Comparison of ENCODE assay signal across 22 cellular contexts in the genomic region with DNA sequence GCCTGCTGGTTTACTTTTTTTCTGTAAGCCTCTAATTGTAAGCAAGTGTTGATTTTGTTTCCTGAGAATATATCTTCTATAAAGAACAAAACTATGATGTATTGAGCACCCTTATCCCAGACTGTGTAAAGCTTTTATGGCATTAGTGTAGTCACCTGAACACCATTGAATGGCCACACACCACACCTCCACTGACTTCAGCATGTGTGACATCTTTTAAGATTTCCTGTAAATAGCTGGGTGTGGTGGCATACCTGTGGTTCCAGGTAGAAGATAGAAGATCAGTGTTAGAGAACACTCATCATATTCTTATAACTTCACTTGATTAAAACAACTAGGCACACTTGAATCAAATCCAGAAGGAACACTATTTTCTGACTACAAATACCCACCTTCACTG. TPM values are rescaled to one million over a fixed set of nuclear protein-coding genes. Genes with fewer than 3 reads are reported as not detected.
DNase-seq lines count a peak whose midpoint lies in the region; ATAC-seq and TF ChIP-seq lines count a peak whose summit lies in the region.
"Had no signal": no experiment of that assay in that cellular context is flagged by ENCODE, and none has a peak within 500 bp of the region (broad histone marks: within the 10 kb centered on the region; RNA-seq: fewer than 3 reads in every experiment).

No MANE protein-coding gene starts in this region.

- H3K9me2 ChIP-seq in hepatocyte (replicated peaks; ENCODE audit: insufficient read depth) = no peaks in the 10 kb centered on the region

- H4K20me1 ChIP-seq in mammary epithelial cell (ENCODE audit: insufficient read depth, low read length) (no peaks in the 10 kb centered on the region), hepatocyte (ENCODE audit: insufficient read depth, poor library complexity, severe bottlenecking) (no peaks in the 10 kb centered on the region)

- BruUV-seq in mammary epithelial cell (replicated peaks; lab: Mats Ljungman, UMichigan) (no TSS peak), MCF 10A (replicated peaks; lab: Mats Ljungman, UMichigan) (no TSS peak)

- intact Hi-C loops in mammary epithelial cell (cut with micrococcal nuclease) = no loop called here
- intact Hi-C loops in MCF 10A (cut with micrococcal nuclease) = no loop called here

- no peaks in the 10 kb centered on the region for H3K36me3 Mint-ChIP-seq in MCF 10A (ENCODE audit: insufficient read depth, unreplicated experiment)
- H3K36me3 Mint-ChIP-seq in type B pancreatic cell = peaks cover 12% of the 10 kb centered on the region
- H3K36me3 Mint-ChIP-seq in T-helper 2 cell treated with Interferon-gamma antibody and Interleukin-4, amounts not matched to agents 5 μg/mL and 100 μg/mL, for 36 hours (ENCODE audit: low read depth) = no peaks in the 10 kb centered on the region

- dilution Hi-C loops in mammary epithelial cell (cut with HindIII; ENCODE audit: low sequenced_read_pairs) = no loop called here

- CTCF ChIA-PET in mammary epithelial cell (lab: Charles Lee; ENCODE audit: low non-redundant PET) (no interaction called here), MCF 10A (lab: Yijun Ruan, JAX) (interaction anchor here (0.6 to 1.2 kb wide), 2 partner anchors 37 to 1935 kb away, joined by 6 to 8 read pairs; no protein-coding TSS in a partner anchor)

- no peaks in the 10 kb centered on the region for H3K27me3 Mint-ChIP-seq in MCF 10A (ENCODE audit: insufficient read depth, unreplicated experiment)
- H3K27me3 Mint-ChIP-seq in type B pancreatic cell = no peaks in the 10 kb centered on the region
- H3K27me3 Mint-ChIP-seq in T-helper 2 cell treated with Interferon-gamma antibody and Interleukin-4, amounts not matched to agents 5 μg/mL and 100 μg/mL, for 36 hours (ENCODE audit: low read depth) = no peaks in the 10 kb centered on the region
- H3K27me3 Mint-ChIP-seq: CD4-positive, alpha-beta memory T cell had no signal

- H3K9me3 Mint-ChIP-seq in MCF 10A (ENCODE audit: unreplicated experiment) (peaks cover 6% of the 10 kb centered on the region), type B pancreatic cell (no peaks in the 10 kb centered on the region)
- peaks cover 3% of the 10 kb centered on the region for H3K9me3 Mint-ChIP-seq in T-helper 2 cell treated with Interferon-gamma antibody and Interleukin-4, amounts not matched to agents 5 μg/mL and 100 μg/mL, for 36 hours

- H3K79me2 ChIP-seq in mammary epithelial cell (ENCODE audit: insufficient read depth, low read length) = no peaks in the 10 kb centered on the region
- H3K79me2 ChIP-seq in hepatocyte = peaks cover 7% of the 10 kb centered on the region

- DNase-seq in mammary epithelial cell = peak; percentile 14
- DNase-seq in MCF 10A (ENCODE audit: unreplicated experiment) = no peak
- peak; percentile 37 for DNase-seq in SW480 (ENCODE audit: low spot score)
- DNase-seq in hepatocyte (ENCODE audit: low spot score) = peak; percentile 26
- no peak for DNase-seq in type B pancreatic cell (ENCODE audit: extremely low spot score, unreplicated experiment)
- no peak for DNase-seq in T-helper 2 cell treated with Interferon-gamma antibody and Interleukin-4, amounts not matched to agents 5 μg/mL and 100 μg/mL, for 36 hours (ENCODE audit: low spot score)
- DNase-seq in NCI-H748 treated with DMSO at 0.1 percent for 48 hours (lab: John Stamatoyannopoulos, UW) = no peak
- DNase-seq: 8988T; C1 segment of cervical spinal cord; CD4-positive, alpha-beta memory T cell; COR-L47; DMS53; DMS79 treated with DMSO at 0.1 percent for 48 hours; GF-D8; H7; HCEC 1CT had no signal

- H3K4me1 Mint-ChIP-seq in MCF 10A (ENCODE audit: insufficient read depth, unreplicated experiment) (no peaks in the 10 kb centered on the region), type B pancreatic cell (ENCODE audit: unreplicated experiment) (no peaks in the 10 kb centered on the region)
- H3K4me1 Mint-ChIP-seq in T-helper 2 cell treated with Interferon-gamma antibody and Interleukin-4, amounts not matched to agents 5 μg/mL and 100 μg/mL, for 36 hours (ENCODE audit: low read depth) = peaks cover 11% of the 10 kb centered on the region

- no peaks in the 10 kb centered on the region for H3K27me3 ChIP-seq in mammary epithelial cell (ENCODE audit: insufficient read depth, low read length)
- no peaks in the 10 kb centered on the region for H3K27me3 ChIP-seq in hepatocyte

- no peaks in the 10 kb centered on the region for H3K9me3 ChIP-seq in mammary epithelial cell (replicated peaks; ENCODE audit: insufficient read depth, low read length)
- H3K9me3 ChIP-seq in hepatocyte (ENCODE audit: low read depth) = no peaks in the 10 kb centered on the region

- H3K4me1 ChIP-seq in mammary epithelial cell (ENCODE audit: insufficient read depth, low read length) (no peaks in the 10 kb centered on the region), hepatocyte (ENCODE audit: insufficient read depth) (no peaks in the 10 kb centered on the region)

- H2AFZ ChIP-seq in mammary epithelial cell (ENCODE audit: low read depth, low read length) (no peak overlapping the region), hepatocyte (no peak overlapping the region)

- POLR2A ChIA-PET in MCF 10A (lab: Yijun Ruan, JAX) = no interaction called here

- H3K9ac ChIP-seq in mammary epithelial cell (ENCODE audit: insufficient read depth, low read length) = no peak overlapping the region

- H3K27ac Mint-ChIP-seq in MCF 10A (ENCODE audit: low read depth, unreplicated experiment) (no peak overlapping the region), type B pancreatic cell (peak overlapping the region; percentile 0)
- H3K27ac Mint-ChIP-seq in T-helper 2 cell treated with Interferon-gamma antibody and Interleukin-4, amounts not matched to agents 5 μg/mL and 100 μg/mL, for 36 hours = no peak overlapping the region

- no peak overlapping the region for H3K4me3 Mint-ChIP-seq in MCF 10A (ENCODE audit: unreplicated experiment)
- H3K4me3 Mint-ChIP-seq in type B pancreatic cell = no peak overlapping the region
- no peak overlapping the region for H3K4me3 Mint-ChIP-seq in T-helper 2 cell treated with Interferon-gamma antibody and Interleukin-4, amounts not matched to agents 5 μg/mL and 100 μg/mL, for 36 hours

- no peak overlapping the region for H3K4me2 ChIP-seq in mammary epithelial cell (ENCODE audit: insufficient read depth, low read depth, low read length)
- no peak overlapping the region for H3K4me2 ChIP-seq in hepatocyte

- no peak overlapping the region for H3K27ac ChIP-seq in mammary epithelial cell (ENCODE audit: insufficient read depth, low read depth, low read length)
- H3K27ac ChIP-seq in hepatocyte = peak overlapping the region; percentile 30

- H3K36me3 ChIP-seq in mammary epithelial cell (ENCODE audit: insufficient read depth, low read length) (no peaks in the 10 kb centered on the region), hepatocyte (replicated peaks; ENCODE audit: insufficient read depth, low read depth) (no peaks in the 10 kb centered on the region)

- in situ Hi-C loops in mammary epithelial cell (cut with MboI; ENCODE audit: low sequenced_read_pairs in 2 of 2) = no loop called here

- H3K4me3 ChIP-seq in mammary epithelial cell (replicated peaks in 1 of 3; ENCODE audit: insufficient read depth in 1 of 3, low read depth in 2 of 3, low read length in 3 of 3) (no peak overlapping the region), hepatocyte (no peak overlapping the region)

- TF ChIP-seq CTCF in mammary epithelial cell (conservative IDR thresholded peaks at IDR 0.05 in 1 of 2, IDR thresholded peaks at IDR 0.05 in 1 of 2; ENCODE audit: extremely low read depth in 1 of 2, insufficient read depth in 1 of 2, low read depth in 1 of 2, low read length in 2 of 2) (no peak), MCF 10A (IDR thresholded peaks at IDR 0.05; ENCODE audit: unreplicated experiment) (no peak), hepatocyte (IDR thresholded peaks at IDR 0.05; ENCODE audit: poor library complexity) (no peak), type B pancreatic cell (conservative IDR thresholded peaks at IDR 0.05) (no peak)

- ATAC-seq in GM18517 (IDR thresholded peaks at IDR 0.05; ENCODE audit: unreplicated experiment) = no peak

RNA-seq across cellular contexts. Expression of a gene that starts 51.3 kb away (rescaled TPM):
- 10 to 100 TPM; 12.0 to 61.2 TPM for total RNA-seq in mammary epithelial cell
- polyA plus RNA-seq in mammary epithelial cell = 17.5 TPM
- polyA minus RNA-seq in mammary epithelial cell = 32.0 TPM
- 51.3 and 56.6 TPM in 2 replicates for total RNA-seq in MCF 10A (2022)
- 22.8 and 26.6 TPM in 2 replicates for total RNA-seq in hepatocyte
- 39.3 and 54.2 TPM in 2 replicates for polyA plus RNA-seq in hepatocyte
- total RNA-seq in type B pancreatic cell (ENCODE audit: low replicate concordance) = 86.3 and 134 TPM in 2 replicates

RNA-seq across cellular contexts. Expression of a gene that starts 51.5 kb away (rescaled TPM):
- total RNA-seq in mammary epithelial cell (1 to 10 TPM in 1 of 2 donors, under 1 TPM in 1; 0.83 to 1.3 TPM), MCF 10A (2022) (2.2 and 2.6 TPM in 2 replicates), hepatocyte (1.5 and 2.3 TPM in 2 replicates), type B pancreatic cell (ENCODE audit: low replicate concordance) (1.9 and 2.7 TPM in 2 replicates)
- polyA plus RNA-seq in mammary epithelial cell (1.1 TPM), hepatocyte (0.17 and 2.0 TPM in 2 replicates)
- not detected for polyA minus RNA-seq in mammary epithelial cell

RNA-seq across cellular contexts. Expression of a gene that starts 55.6 kb away (rescaled TPM):
- total RNA-seq in mammary epithelial cell (not detected), MCF 10A (2022) (not detected in 2 replicates), hepatocyte (47.6 and 48.1 TPM in 2 replicates), type B pancreatic cell (ENCODE audit: low replicate concordance) (2.1 and 21.2 TPM in 2 replicates)
- polyA plus RNA-seq in mammary epithelial cell (not detected), hepatocyte (12.9 and 26.5 TPM in 2 replicates)
- polyA minus RNA-seq in mammary epithelial cell = not detected
- total RNA-seq: A673; Calu3; CD4-positive, alpha-beta memory T cell; Daoy; G401 had no signal
- polyA plus RNA-seq: BJ; CD4-positive, alpha-beta memory T cell had no signal

Comparison
In these comparisons a context has a peak if more than half of its experiments do, and no peak if none do; other contexts are left out.
1. DNase-seq: peak in mammary epithelial cell (single experiment), SW480 (single experiment) and hepatocyte (single experiment); none in MCF 10A (single experiment), type B pancreatic cell (single experiment), T-helper 2 cell treated with Interferon-gamma antibody and Interleukin-4, amounts not matched to agents 5 μg/mL and 100 μg/mL, for 36 hours (single experiment) and NCI-H748 treated with DMSO at 0.1 percent for 48 hours (single experiment).